8 cellular contexts compared by ENCODE assay signal in the genomic region with DNA sequence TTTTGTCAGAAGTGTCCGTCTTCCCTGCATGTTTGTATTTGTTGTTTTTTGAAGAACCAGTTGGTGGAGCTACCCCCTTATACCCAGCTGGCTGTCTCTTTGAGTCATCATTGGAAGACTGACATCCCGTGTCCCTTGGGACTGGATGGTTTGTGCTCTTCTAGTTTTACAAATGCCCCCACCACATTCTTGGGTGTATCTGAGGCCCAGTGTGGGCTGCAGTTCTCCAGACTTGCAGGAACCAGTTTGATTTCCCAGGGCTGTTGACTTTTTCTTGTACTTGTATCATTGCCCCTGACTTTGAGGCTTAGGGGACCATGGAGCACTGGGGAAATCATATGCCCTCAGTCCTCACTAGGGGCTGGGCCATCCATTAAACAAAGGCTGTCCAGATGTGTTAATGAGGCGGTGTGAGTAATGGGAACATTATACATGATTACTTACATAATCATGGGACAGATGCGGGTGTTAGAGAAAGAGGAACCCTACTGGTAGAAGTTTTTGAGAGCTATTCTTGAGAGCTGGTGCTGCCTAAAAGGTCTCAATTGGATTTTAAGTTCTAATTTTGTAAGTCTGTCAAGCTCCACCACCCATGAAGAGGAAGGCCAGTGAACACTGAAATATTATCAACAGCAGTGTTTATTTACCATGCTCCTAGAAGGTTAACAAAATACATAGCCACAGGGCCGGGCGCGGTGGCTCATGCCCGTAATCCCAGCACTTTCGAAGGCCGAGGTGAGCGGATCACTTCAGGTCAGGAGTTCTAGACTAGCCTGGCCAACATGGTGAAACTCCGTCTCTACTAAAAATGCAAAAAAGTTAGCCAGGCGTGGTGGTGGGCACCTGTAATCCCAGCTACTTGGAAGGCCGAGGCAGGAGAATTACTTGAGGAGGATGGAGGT. TPM values are rescaled to one million over a fixed set of nuclear protein-coding genes. Genes with fewer than 3 reads are reported as not detected.
A peak's percentile ranks its signal among the peaks of the same experiment; 100 is the strongest.
DNase-seq lines count a peak whose midpoint lies in the region; ATAC-seq and TF ChIP-seq lines count a peak whose summit lies in the region.

No MANE protein-coding gene starts in this region.

- H3K27me3 Mint-ChIP-seq in CD4-positive, alpha-beta T cell = no peaks in the 10 kb centered on the region
- no peaks in the 10 kb centered on the region for H3K27me3 Mint-ChIP-seq in central memory CD8-positive, alpha-beta T cell

- WGBS in spleen, 5 donors = 73 to 78% (median 74%) methylated on average over 14 of the region's 14 CpGs

- no peak overlapping the region for H3K27ac ChIP-seq in CD4-positive, alpha-beta T cell (ENCODE audit: low read depth, low read length)
- peak overlapping the region in 7 of 8 donors; percentile 33 to 99 (median 69) for H3K27ac ChIP-seq in spleen

- H3K4me3 ChIP-seq in LNCaP clone FGC (ENCODE audit: low read depth, low read length) = no peak overlapping the region
- peak overlapping the region in 1 of 8 donors; percentile 34 for H3K4me3 ChIP-seq in spleen

- peaks cover 41 to 100% (median 97%) of the 10 kb centered on the region in 6 donors for H3K4me1 ChIP-seq in spleen

- peaks cover 5% of the 10 kb centered on the region for H3K36me3 Mint-ChIP-seq in CD4-positive, alpha-beta T cell (ENCODE audit: low read depth)
- H3K36me3 Mint-ChIP-seq in central memory CD8-positive, alpha-beta T cell (ENCODE audit: insufficient read depth) = peaks cover 6% of the 10 kb centered on the region

- peaks cover 99% of the 10 kb centered on the region for H3K4me1 Mint-ChIP-seq in CD4-positive, alpha-beta T cell (ENCODE audit: low read depth)
- peaks cover 95% of the 10 kb centered on the region for H3K4me1 Mint-ChIP-seq in central memory CD8-positive, alpha-beta T cell

- no peak for ATAC-seq in CD4-positive, alpha-beta T cell (ENCODE audit: poor library complexity)
- ATAC-seq in GM19324 (IDR thresholded peaks at IDR 0.05; ENCODE audit: low FRiP score, unreplicated experiment) = peak; percentile 29
- no peak for ATAC-seq in central memory CD8-positive, alpha-beta T cell (replicated peaks; ENCODE audit: extremely low read depth, poor library complexity, severe bottlenecking)

- POLR2A ChIA-PET in CD4-positive, alpha-beta T cell (lab: Charles Lee) = interaction anchor here (0.6 kb wide), 1 partner anchor 169 kb away, joined by 3 read pairs; no protein-coding TSS in a partner anchor

- TF ChIP-seq POLR2A in spleen (IDR thresholded peaks at IDR 0.05) = no peak

- H3K9me3 ChIP-seq in CD4-positive, alpha-beta T cell (ENCODE audit: control insufficient read depth, low read length) = no peaks in the 10 kb centered on the region
- no peaks in the 10 kb centered on the region for H3K9me3 ChIP-seq in spleen

- CTCF ChIA-PET in CD4-positive, alpha-beta T cell (lab: Charles Lee) = interaction anchor here (1.0 kb wide), 1 partner anchor 185 kb away, joined by 3 read pairs; no protein-coding TSS in a partner anchor

- no peaks in the 10 kb centered on the region for H3K36me3 ChIP-seq in spleen

- no peak for DNase-seq in CD4-positive, alpha-beta T cell
- DNase-seq in LNCaP clone FGC (ENCODE audit: low read depth) (no peak), spleen (no peak), NCI-H1436 (lab: John Stamatoyannopoulos, UW) (no peak), NCI-H2196 (lab: John Stamatoyannopoulos, UW; ENCODE audit: unreplicated experiment) (no peak)
- no peak for DNase-seq in central memory CD8-positive, alpha-beta T cell (ENCODE audit: low spot score in 2 of 2)
- no peak for DNase-seq in stimulated activated naive CD4-positive, alpha-beta T cell treated with Interleukin-2 at 50 U/mL for 16 hours (lab: John Stamatoyannopoulos, UW)

- H3K27me3 ChIP-seq in CD4-positive, alpha-beta T cell (ENCODE audit: control insufficient read depth, insufficient read depth, low read length) = no peaks in the 10 kb centered on the region
- H3K27me3 ChIP-seq in spleen (replicated peaks in 1 of 7) = no peaks in the 10 kb centered on the region

- intact Hi-C loops in CD4-positive, alpha-beta T cell (cut with DNase I, micrococcal nuclease) = loop anchor here in 1 of 2 experiments (5.0 kb wide), 1 partner anchor 73 kb away; no protein-coding TSS in a partner anchor
- intact Hi-C loops in spleen (cut with DNase I; ENCODE audit: low total_unique reads) = no loop called here

- H3K9me3 Mint-ChIP-seq in CD4-positive, alpha-beta T cell = no peaks in the 10 kb centered on the region
- no peaks in the 10 kb centered on the region for H3K9me3 Mint-ChIP-seq in central memory CD8-positive, alpha-beta T cell

- no peak for TF ChIP-seq CTCF in CD4-positive, alpha-beta T cell (IDR thresholded peaks at IDR 0.05)
- TF ChIP-seq CTCF in LNCaP clone FGC (IDR thresholded peaks at IDR 0.05; ENCODE audit: control insufficient read depth, extremely low read depth, insufficient read depth) (peak; percentile 43), spleen (IDR thresholded peaks at IDR 0.05 in 8 of 11, conservative IDR thresholded peaks at IDR 0.05 in 3 of 11) (peak in 2 of 11 experiments; percentile 2 to 11)

- peak overlapping the region; percentile 96 for H3K27ac Mint-ChIP-seq in CD4-positive, alpha-beta T cell
- H3K27ac Mint-ChIP-seq in central memory CD8-positive, alpha-beta T cell (ENCODE audit: low read depth) = peak overlapping the region; percentile 78

- H3K4me3 Mint-ChIP-seq in CD4-positive, alpha-beta T cell = peak overlapping the region; percentile 80
- H3K4me3 Mint-ChIP-seq in central memory CD8-positive, alpha-beta T cell = peak overlapping the region; percentile 7

RNA-seq across cellular contexts. Expression of a gene that starts 8.5 kb away (rescaled TPM):
- total RNA-seq in CD4-positive, alpha-beta T cell = 10 to 100 TPM; 32.0 to 33.0 TPM
- 10 to 100 TPM; 18.6 to 27.1 (median 22.0) TPM for total RNA-seq in spleen
- polyA plus RNA-seq in spleen = 1 to 10 TPM; 4.4 to 5.6 (median 5.3) TPM
